Comparison of ENCODE assay signal across 1 cellular context in the genomic region with DNA sequence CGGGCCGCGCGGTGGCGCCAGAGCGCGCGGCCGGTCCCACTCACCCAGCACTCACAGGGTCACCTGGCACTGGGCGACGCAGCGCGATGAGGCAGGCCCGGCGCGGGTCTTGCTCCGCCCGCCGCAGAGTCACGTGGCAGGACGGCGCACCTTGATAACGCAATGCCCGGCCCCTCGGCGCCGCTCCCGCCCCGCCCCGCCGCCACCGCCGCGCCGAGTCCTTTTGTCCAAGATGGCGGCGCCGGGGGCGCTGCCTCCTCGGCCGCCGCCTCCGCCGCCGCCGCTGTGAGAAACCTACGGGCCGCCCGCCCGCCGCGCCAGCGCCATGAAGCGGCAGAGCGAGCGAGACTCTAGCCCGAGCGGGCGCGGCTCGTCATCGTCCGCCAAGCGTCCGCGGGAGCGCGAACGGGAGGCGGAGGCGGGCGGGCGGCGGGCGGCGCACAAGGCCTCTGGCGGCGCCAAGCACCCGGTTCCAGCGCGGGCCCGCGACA.
A peak's percentile ranks its signal among the peaks of the same experiment; 100 is the strongest.
TF ChIP-seq lines count a peak whose summit lies in the region.

A gene with protein sequence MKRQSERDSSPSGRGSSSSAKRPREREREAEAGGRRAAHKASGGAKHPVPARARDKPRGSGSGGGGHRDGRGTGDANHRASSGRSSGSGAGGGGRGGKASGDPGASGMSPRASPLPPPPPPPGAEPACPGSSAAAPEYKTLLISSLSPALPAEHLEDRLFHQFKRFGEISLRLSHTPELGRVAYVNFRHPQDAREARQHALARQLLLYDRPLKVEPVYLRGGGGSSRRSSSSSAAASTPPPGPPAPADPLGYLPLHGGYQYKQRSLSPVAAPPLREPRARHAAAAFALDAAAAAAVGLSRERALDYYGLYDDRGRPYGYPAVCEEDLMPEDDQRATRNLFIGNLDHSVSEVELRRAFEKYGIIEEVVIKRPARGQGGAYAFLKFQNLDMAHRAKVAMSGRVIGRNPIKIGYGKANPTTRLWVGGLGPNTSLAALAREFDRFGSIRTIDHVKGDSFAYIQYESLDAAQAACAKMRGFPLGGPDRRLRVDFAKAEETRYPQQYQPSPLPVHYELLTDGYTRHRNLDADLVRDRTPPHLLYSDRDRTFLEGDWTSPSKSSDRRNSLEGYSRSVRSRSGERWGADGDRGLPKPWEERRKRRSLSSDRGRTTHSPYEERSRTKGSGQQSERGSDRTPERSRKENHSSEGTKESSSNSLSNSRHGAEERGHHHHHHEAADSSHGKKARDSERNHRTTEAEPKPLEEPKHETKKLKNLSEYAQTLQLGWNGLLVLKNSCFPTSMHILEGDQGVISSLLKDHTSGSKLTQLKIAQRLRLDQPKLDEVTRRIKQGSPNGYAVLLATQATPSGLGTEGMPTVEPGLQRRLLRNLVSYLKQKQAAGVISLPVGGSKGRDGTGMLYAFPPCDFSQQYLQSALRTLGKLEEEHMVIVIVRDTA (plus strand): TSS at position 211 of the 491 bp plus-strand sequence. CDS start 115 bp downstream, at position 326.

TF ChIP-seq in Ishikawa, 13 proteins besides CTCF, POLR2A, EP300 and RAD21 (continued from another document):
- TF ChIP-seq YY1 (IDR thresholded peaks at IDR 0.05; ENCODE audit: low read depth) = peak; percentile 88
- TF ChIP-seq EGR1 (IDR thresholded peaks at IDR 0.05) = no peak
